Comparison of ENCODE assay signal across 12 cellular contexts in genomic region chr13:24203726-24204295, GRCh38. TPM values are rescaled to one million over a fixed set of nuclear protein-coding genes. Genes with fewer than 3 reads are reported as not detected.
A peak's percentile ranks its signal among the peaks of the same experiment; 100 is the strongest.
DNase-seq lines count a peak whose midpoint lies in the region; ATAC-seq, FAIRE-seq and TF ChIP-seq lines count a peak whose summit lies in the region.
"Had no signal": no experiment of that assay in that cellular context is flagged by ENCODE, and none has a peak within 500 bp of the region (broad histone marks: within the 10 kb centered on the region; RNA-seq: fewer than 3 reads in every experiment).

No MANE protein-coding gene starts in this region.

- no peaks in the 10 kb centered on the region for H3K79me2 ChIP-seq in OCI-LY7 (ENCODE audit: insufficient read depth, low read depth, low read length)

- peak; percentile 77 for FAIRE-seq in GM19239 (lab: Jason Lieb, UNC)
- FAIRE-seq: H54, RCC 7860 had no signal

- CTCF ChIA-PET in CD8-positive, alpha-beta T cell (lab: Charles Lee), result interaction anchor here (1.0 to 3.3 kb wide), 8 partner anchors 9 to 150 kb away, joined by 3 to 11 read pairs (median 6); partner anchors contain the start of gene SPATA13
- CTCF ChIA-PET in OCI-LY7 (lab: Charles Lee; ENCODE audit: unreplicated experiment), result interaction anchor here (0.6 to 1.4 kb wide), 4 partner anchors 9 to 43 kb away, joined by 3 to 5 read pairs (median 4); partner anchors contain the start of gene SPATA13

- peak overlapping the region; percentile 23; the same call in 1 of the 2 replicates for H2AFZ ChIP-seq in OCI-LY7 (ENCODE audit: low read length)

- H3K9me2 ChIP-seq in OCI-LY7 (ENCODE audit: insufficient read depth, low read length), result no peaks in the 10 kb centered on the region

- H3K4me3 Mint-ChIP-seq in CD8-positive, alpha-beta T cell, result peak overlapping the region; percentile 72
- peak overlapping the region; percentile 3 for H3K4me3 Mint-ChIP-seq in memory B cell

- peaks cover 31% of the 10 kb centered on the region for H3K4me1 Mint-ChIP-seq in CD8-positive, alpha-beta T cell (ENCODE audit: low read depth)
- H3K4me1 Mint-ChIP-seq in memory B cell, result peaks cover 11% of the 10 kb centered on the region

- ATAC-seq in CD8-positive, alpha-beta T cell, result peak; percentile 94
- ATAC-seq in memory B cell (ENCODE audit: low read depth) (peak; percentile 54), HG03442 (IDR thresholded peaks at IDR 0.05; ENCODE audit: unreplicated experiment) (no peak)

- H3K9me3 Mint-ChIP-seq in CD8-positive, alpha-beta T cell, result no peaks in the 10 kb centered on the region
- H3K9me3 Mint-ChIP-seq in memory B cell, result no peaks in the 10 kb centered on the region

- H3K27ac Mint-ChIP-seq in CD8-positive, alpha-beta T cell, result peak overlapping the region; percentile 56
- no peak overlapping the region for H3K27ac Mint-ChIP-seq in memory B cell

- H3K4me3 ChIP-seq in CD8-positive, alpha-beta T cell (ENCODE audit: low read depth, low read length), result no peak overlapping the region
- peak overlapping the region; percentile 54 for H3K4me3 ChIP-seq in OCI-LY7 (ENCODE audit: low read depth, low read length, poor library complexity, severe bottlenecking)
- H3K4me3 ChIP-seq: uterus had no signal

- no peak for DNase-seq in CD8-positive, alpha-beta T cell
- DNase-seq in GM19239 (ENCODE audit: insufficient read length, low spot score), result no peak
- peak; percentile 73 for DNase-seq in OCI-LY7 (ENCODE audit: low spot score)
- no peak for DNase-seq in memory B cell (ENCODE audit: low spot score in 2 of 2)
- DNase-seq in stimulated activated naive CD4-positive, alpha-beta T cell treated with Interleukin-2 at 50 U/mL for 16 hours (lab: John Stamatoyannopoulos, UW), result no peak
- no peak for DNase-seq in erythroblast (lab: John Stamatoyannopoulos, UW)
- DNase-seq in SK-N-DZ (ENCODE audit: low spot score), result no peak
- DNase-seq: stimulated activated CD4-positive, alpha-beta T cell treated with anti-CD3 and anti-CD28 coated beads, Interleukin-2, amount 100 ng/mL, for 24 hours; uterus had no signal

- no TSS peak for BruUV-seq in OCI-LY7 (replicated peaks; lab: Mats Ljungman, UMichigan)

- H3K27me3 ChIP-seq in CD8-positive, alpha-beta T cell (ENCODE audit: insufficient read depth, low read length), result no peaks in the 10 kb centered on the region
- H3K27me3 ChIP-seq: uterus had no signal

- H3K9me3 ChIP-seq in CD8-positive, alpha-beta T cell (ENCODE audit: low read length), result no peaks in the 10 kb centered on the region
- no peaks in the 10 kb centered on the region for H3K9me3 ChIP-seq in OCI-LY7 (ENCODE audit: low read length)
- H3K9me3 ChIP-seq: uterus had no signal

- no peaks in the 10 kb centered on the region for H3K27me3 Mint-ChIP-seq in CD8-positive, alpha-beta T cell (ENCODE audit: low read depth)
- peaks cover 14% of the 10 kb centered on the region for H3K27me3 Mint-ChIP-seq in memory B cell

- no peaks in the 10 kb centered on the region for H3K36me3 Mint-ChIP-seq in CD8-positive, alpha-beta T cell
- H3K36me3 Mint-ChIP-seq in memory B cell, result no peaks in the 10 kb centered on the region

- intact Hi-C loops in CD8-positive, alpha-beta T cell (cut with DNase I, micrococcal nuclease), result loop anchor here in 1 of 2 experiments (5.0 kb wide), 1 partner anchor 42 kb away; the partner anchor contains the start of gene SPATA13
- intact Hi-C loops in OCI-LY7 (cut with micrococcal nuclease; ENCODE audit: unreplicated experiment), result loop anchor here (1.0 to 2.0 kb wide), 2 partner anchors 11 to 43 kb away; partner anchors contain the start of gene SPATA13

- H3K4me1 ChIP-seq in CD8-positive, alpha-beta T cell (ENCODE audit: insufficient read depth, low read length), result peaks cover 23% of the 10 kb centered on the region
- peaks cover 31% of the 10 kb centered on the region for H3K4me1 ChIP-seq in OCI-LY7 (ENCODE audit: insufficient read depth, low read length, poor library complexity, severe bottlenecking)
- H3K4me1 ChIP-seq: uterus had no signal

- H3K27ac ChIP-seq in CD8-positive, alpha-beta T cell (ENCODE audit: low read depth, low read length), result no peak overlapping the region
- H3K27ac ChIP-seq in OCI-LY7 (ENCODE audit: low read depth, low read length, poor library complexity, severe bottlenecking), result peak overlapping the region; percentile 65
- H3K27ac ChIP-seq: uterus had no signal

- no peaks in the 10 kb centered on the region for H3K36me3 ChIP-seq in CD8-positive, alpha-beta T cell (ENCODE audit: insufficient read depth, low read length)
- no peaks in the 10 kb centered on the region for H3K36me3 ChIP-seq in OCI-LY7 (ENCODE audit: insufficient read depth, low read length)
- H3K36me3 ChIP-seq: uterus had no signal

- TF ChIP-seq POLR2A in erythroblast (IDR thresholded peaks at IDR 0.05; ENCODE audit: low read length), result no peak

- POLR2A ChIA-PET in CD8-positive, alpha-beta T cell (lab: Charles Lee), result interaction anchor here (0.5 to 2.2 kb wide), 10 partner anchors 10 to 236 kb away, joined by 3 to 10 read pairs (median 4); partner anchors contain the start of gene SPATA13
- POLR2A ChIA-PET in OCI-LY7 (lab: Charles Lee), result interaction anchor here (0.6 to 8.5 kb wide), 13 partner anchors 10 to 436 kb away, joined by 3 to 116 read pairs (median 4); partner anchors contain the start of gene SPATA13

- H4K20me1 ChIP-seq in OCI-LY7 (ENCODE audit: insufficient read depth, low read length), result no peaks in the 10 kb centered on the region

- no peak for TF ChIP-seq CTCF in CD8-positive, alpha-beta T cell (IDR thresholded peaks at IDR 0.05)
- TF ChIP-seq CTCF in OCI-LY7 (conservative IDR thresholded peaks at IDR 0.05; ENCODE audit: low read length), result no peak

- H3K4me2 ChIP-seq in OCI-LY7 (ENCODE audit: low read length), result peak overlapping the region; percentile 76

RNA-seq across cellular contexts. Expression of gene SPATA13, which starts 43.3 kb away (rescaled TPM):
- total RNA-seq in CD8-positive, alpha-beta T cell, result 100 to 1,000 TPM; 102 to 106 TPM
- total RNA-seq in OCI-LY7 (2014; rRNA removed; shearing (Covaris generic)), result 3.8 and 6.6 TPM in 2 replicates
- 32.0 and 32.4 TPM in 2 replicates for total RNA-seq in OCI-LY7 (2022)
- 5.3 and 7.5 TPM in 2 replicates for polyA plus RNA-seq in SK-N-DZ (2014; cell fraction: cytosol; rRNA removed)
- polyA plus RNA-seq in SK-N-DZ (2014; cell fraction: nucleus; rRNA removed), result 5.2 and 6.0 TPM in 2 replicates
